ENCODE assay signal across 15 cellular contexts in genomic region chr10:21499580-21499909, GRCh38. TPM values are rescaled to one million over a fixed set of nuclear protein-coding genes. Genes with fewer than 3 reads are reported as not detected.
DNase-seq lines count a peak whose midpoint lies in the region; ATAC-seq lines count a peak whose summit lies in the region.
"Had no signal": no experiment of that assay in that cellular context is flagged by ENCODE, and none has a peak within 500 bp of the region (broad histone marks: within the 10 kb centered on the region; RNA-seq: fewer than 3 reads in every experiment).

No MANE protein-coding gene starts in this region.

- intact Hi-C loops in dendritic cell treated with granulocyte-macrophage colony-stimulating factor and Interleukin-4, amounts not matched to agents 40 ng/mL and 50 ng/mL, for 4 days (cut with micrococcal nuclease) = loop anchor here (5.0 to 10.0 kb wide), 5 partner anchors 33 to 755 kb away; partner anchors contain the start of gene MLLT10
- intact Hi-C loops in activated CD4-positive, alpha-beta T cell treated with anti-CD3 and anti-CD28 coated beads, Interleukin-2, amount 10 ng/mL, durations not matched to agents 24 days and 14 days (cut with micrococcal nuclease) = loop anchor here (5.0 to 10.0 kb wide), 6 partner anchors 325 to 1598 kb away; partner anchors contain the start of genes DNAJC1 and MSRB2

- peaks cover 22% of the 10 kb centered on the region for H3K4me1 Mint-ChIP-seq in dendritic cell treated with granulocyte-macrophage colony-stimulating factor and Interleukin-4, amounts not matched to agents 40 ng/mL and 50 ng/mL, for 4 days (ENCODE audit: low read depth)
- H3K4me1 Mint-ChIP-seq in activated CD4-positive, alpha-beta T cell treated with anti-CD3 and anti-CD28 coated beads, Interleukin-2, amount 10 ng/mL, durations not matched to agents 24 days and 14 days = peaks cover 13% of the 10 kb centered on the region

- peak overlapping the region; percentile 66 for H3K4me3 Mint-ChIP-seq in dendritic cell treated with granulocyte-macrophage colony-stimulating factor and Interleukin-4, amounts not matched to agents 40 ng/mL and 50 ng/mL, for 4 days
- H3K4me3 Mint-ChIP-seq in activated CD4-positive, alpha-beta T cell treated with anti-CD3 and anti-CD28 coated beads, Interleukin-2, amount 10 ng/mL, durations not matched to agents 24 days and 14 days = no peak overlapping the region
- H3K4me3 Mint-ChIP-seq: T-helper 1 cell treated with Interleukin-12 subunit alpha and Interleukin-12 subunit beta and Interleukin-4 antibody, amounts not matched to agents 30 μg/mL and 1 μg/mL, for 36 hours had no signal

- peak; percentile 3 for ATAC-seq in left lobe of liver
- ATAC-seq: activated naive CD4-positive, alpha-beta T cell treated with anti-CD3 and anti-CD28 coated beads, Interleukin-2, amount 50 U/mL, for 72 hours; lower lobe of right lung had no signal

- peaks cover 49% of the 10 kb centered on the region for H3K4me1 ChIP-seq in HUES6 (ENCODE audit: control insufficient read depth, insufficient read depth, low read length)
- H3K4me1 ChIP-seq in skeletal muscle tissue (ENCODE audit: control insufficient read depth in 3 of 3, insufficient read depth in 3 of 3, low read length in 3 of 3) = peaks cover 16 to 35% (median 22%) of the 10 kb centered on the region in 3 donors

- no peaks in the 10 kb centered on the region for H3K36me3 Mint-ChIP-seq in dendritic cell treated with granulocyte-macrophage colony-stimulating factor and Interleukin-4, amounts not matched to agents 40 ng/mL and 50 ng/mL, for 4 days (ENCODE audit: low read depth)
- H3K36me3 Mint-ChIP-seq in activated CD4-positive, alpha-beta T cell treated with anti-CD3 and anti-CD28 coated beads, Interleukin-2, amount 10 ng/mL, durations not matched to agents 24 days and 14 days (ENCODE audit: low read depth) = peaks cover 3% of the 10 kb centered on the region

- H3K27ac ChIP-seq in HUES6 (ENCODE audit: low read depth, low read length) = no peak overlapping the region
- no peak overlapping the region for H3K27ac ChIP-seq in skeletal muscle tissue (ENCODE audit: low read depth, low read length)
- H3K27ac ChIP-seq: lower lobe of right lung had no signal

- peaks cover 74% of the 10 kb centered on the region for H3K27me3 Mint-ChIP-seq in dendritic cell treated with granulocyte-macrophage colony-stimulating factor and Interleukin-4, amounts not matched to agents 40 ng/mL and 50 ng/mL, for 4 days
- H3K27me3 Mint-ChIP-seq in activated CD4-positive, alpha-beta T cell treated with anti-CD3 and anti-CD28 coated beads, Interleukin-2, amount 10 ng/mL, durations not matched to agents 24 days and 14 days = peaks cover 75% of the 10 kb centered on the region

- no peaks in the 10 kb centered on the region for H3K9me3 Mint-ChIP-seq in dendritic cell treated with granulocyte-macrophage colony-stimulating factor and Interleukin-4, amounts not matched to agents 40 ng/mL and 50 ng/mL, for 4 days
- no peaks in the 10 kb centered on the region for H3K9me3 Mint-ChIP-seq in activated CD4-positive, alpha-beta T cell treated with anti-CD3 and anti-CD28 coated beads, Interleukin-2, amount 10 ng/mL, durations not matched to agents 24 days and 14 days
- H3K9me3 Mint-ChIP-seq: activated naive CD4-positive, alpha-beta T cell treated with anti-CD3 and anti-CD28 coated beads, Interleukin-2, amount 50 U/mL, for 72 hours; T-helper 1 cell treated with Interleukin-12 subunit alpha and Interleukin-12 subunit beta and Interleukin-4 antibody, amounts not matched to agents 30 μg/mL and 1 μg/mL, for 36 hours had no signal

- peak overlapping the region; percentile 70 for H3K4me3 ChIP-seq in HUES6 (ENCODE audit: low read depth, low read length)
- H3K4me3 ChIP-seq in skeletal muscle tissue (ENCODE audit: low read length in 3 of 3) = peak overlapping the region in 2 of 3 donors; percentile 23 to 45
- H3K4me3 ChIP-seq: HAP-1 had no signal

- H3K36me3 ChIP-seq in HUES6 (ENCODE audit: control insufficient read depth, insufficient read depth, low read length) (no peaks in the 10 kb centered on the region), skeletal muscle tissue (ENCODE audit: control insufficient read depth in 3 of 3, insufficient read depth in 3 of 3, low read length in 3 of 3) (no peaks in the 10 kb centered on the region)
- H3K36me3 ChIP-seq: HAP-1, lower lobe of right lung had no signal

- H3K27ac Mint-ChIP-seq in dendritic cell treated with granulocyte-macrophage colony-stimulating factor and Interleukin-4, amounts not matched to agents 40 ng/mL and 50 ng/mL, for 4 days = no peak overlapping the region
- H3K27ac Mint-ChIP-seq in activated CD4-positive, alpha-beta T cell treated with anti-CD3 and anti-CD28 coated beads, Interleukin-2, amount 10 ng/mL, durations not matched to agents 24 days and 14 days = no peak overlapping the region
- H3K27ac Mint-ChIP-seq: activated naive CD4-positive, alpha-beta T cell treated with anti-CD3 and anti-CD28 coated beads, Interleukin-2, amount 50 U/mL, for 72 hours; T-helper 1 cell treated with Interleukin-12 subunit alpha and Interleukin-12 subunit beta and Interleukin-4 antibody, amounts not matched to agents 30 μg/mL and 1 μg/mL, for 36 hours had no signal

- DNase-seq in left lobe of liver (ENCODE audit: low spot score) = no peak
- no peak for DNase-seq in NCI-H1694 (lab: John Stamatoyannopoulos, UW)
- no peak for DNase-seq in SK-N-DZ (ENCODE audit: low spot score)
- no peak for DNase-seq in activated CD4-positive, alpha-beta T cell treated with anti-CD3 and anti-CD28 coated beads, Interleukin-2, amount 10 ng/mL, durations not matched to agents 24 days and 14 days
- DNase-seq: DMS79 treated with DMSO at 0.1 percent for 48 hours; foreskin melanocyte; NCI-H774; stimulated activated CD4-positive, alpha-beta T cell treated with anti-CD3 and anti-CD28 coated beads, Interleukin-12 subunit alpha, Interleukin-12 subunit beta, amount 100 ng/mL, for 4 hours had no signal

- H3K9ac ChIP-seq in HUES6 (ENCODE audit: low read length) (peak overlapping the region; percentile 74), skeletal muscle tissue (ENCODE audit: low read depth in 1 of 3, low read length in 3 of 3) (no peak overlapping the region)

- H3K27me3 ChIP-seq in HUES6 (ENCODE audit: control insufficient read depth, insufficient read depth, low read length) (peaks cover 48% of the 10 kb centered on the region), skeletal muscle tissue (ENCODE audit: control insufficient read depth in 3 of 3, insufficient read depth in 3 of 3, low read length in 3 of 3) (peaks cover 4 to 43% (median 6%) of the 10 kb centered on the region in 3 donors)

- H3K9me3 ChIP-seq in HUES6 (ENCODE audit: control insufficient read depth, insufficient read depth, low read depth, low read length) (no peaks in the 10 kb centered on the region), skeletal muscle tissue (ENCODE audit: control insufficient read depth in 3 of 3, low read length in 3 of 3) (no peaks in the 10 kb centered on the region)
- H3K9me3 ChIP-seq: HAP-1, lower lobe of right lung had no signal

RNA-seq across cellular contexts. Expression of gene SKIDA1, which starts 25.9 kb away (rescaled TPM):
- 3.4 TPM for total RNA-seq in left lobe of liver
- 2.1 TPM for total RNA-seq in skeletal muscle tissue
- 8.1 and 9.6 TPM in 2 replicates for polyA plus RNA-seq in SK-N-DZ (2014; cell fraction: cytosol; rRNA removed)
- polyA plus RNA-seq in SK-N-DZ (2014; cell fraction: nucleus; rRNA removed) = 5.6 and 9.0 TPM in 2 replicates
- total RNA-seq in activated CD4-positive, alpha-beta T cell treated with anti-CD3 and anti-CD28 coated beads, Interleukin-2, amount 10 ng/mL, durations not matched to agents 24 days and 14 days = 0.02 and 0.16 TPM in 2 replicates

RNA-seq across cellular contexts. Expression of gene MLLT10, which starts 34.5 kb away (rescaled TPM):
- 19.5 TPM for total RNA-seq in left lobe of liver
- total RNA-seq in skeletal muscle tissue = 43.3 TPM
- polyA plus RNA-seq in SK-N-DZ (2014; cell fraction: cytosol; rRNA removed) = 24.0 and 28.9 TPM in 2 replicates
- polyA plus RNA-seq in SK-N-DZ (2014; cell fraction: nucleus; rRNA removed) = 36.8 and 39.1 TPM in 2 replicates
- 40.2 and 42.0 TPM in 2 replicates for total RNA-seq in activated CD4-positive, alpha-beta T cell treated with anti-CD3 and anti-CD28 coated beads, Interleukin-2, amount 10 ng/mL, durations not matched to agents 24 days and 14 days
